ENCODE assay signal across 1 cellular context in the genomic region with DNA sequence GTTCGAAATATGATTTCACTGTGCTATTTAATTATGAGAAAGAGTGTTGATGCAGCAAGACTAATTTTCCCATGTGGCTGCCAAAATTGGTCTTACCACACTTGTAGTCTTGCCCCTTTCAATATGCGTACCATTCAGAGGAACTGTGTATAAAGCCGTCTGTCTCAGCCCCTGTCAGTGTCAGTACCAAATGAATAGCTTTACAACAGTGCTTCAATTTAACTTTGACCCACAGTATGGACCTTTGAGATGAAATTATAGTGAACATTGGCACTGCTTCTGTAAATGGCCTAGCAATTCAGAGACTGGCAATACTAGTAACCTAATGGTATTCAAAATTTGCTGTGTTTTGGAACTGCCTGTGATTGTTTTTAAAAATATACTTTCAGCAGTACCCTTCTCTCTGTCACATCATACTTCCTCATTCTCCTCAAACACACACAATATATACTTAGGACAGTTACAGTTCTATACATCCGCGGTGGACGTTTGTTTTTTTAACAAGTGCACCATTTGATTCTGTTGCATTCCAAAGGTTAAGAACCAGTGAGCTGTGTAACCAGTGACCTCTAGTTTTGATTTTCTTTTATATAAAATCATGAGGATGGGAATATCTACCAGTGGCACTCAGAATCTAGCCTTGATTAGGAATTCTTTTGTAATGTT.
TF ChIP-seq lines count a peak whose summit lies in the region.

No MANE protein-coding gene starts in this region.

TF ChIP-seq in GM12878, 131 proteins besides CTCF, POLR2A, EP300 and RAD21 (continued from another document):
- TF ChIP-seq IRF4 (IDR thresholded peaks at IDR 0.05; ENCODE audit: low read depth, low read length) (no peak), MEF2B (IDR thresholded peaks at IDR 0.05; ENCODE audit: partially characterized antibody, poor library complexity, severe bottlenecking) (no peak), NR2C1 (IDR thresholded peaks at IDR 0.05) (no peak), SIN3A (IDR thresholded peaks at IDR 0.05; ENCODE audit: low read depth, low read length) (no peak), ASH2L (IDR thresholded peaks at IDR 0.05; ENCODE audit: borderline replicate concordance, low read depth) (no peak), HCFC1 (IDR thresholded peaks at IDR 0.05; ENCODE audit: low read length) (no peak), POLR2AphosphoS5 (IDR thresholded peaks at IDR 0.05; ENCODE audit: low read length) (no peak)
- TF ChIP-seq, protein P1, sequence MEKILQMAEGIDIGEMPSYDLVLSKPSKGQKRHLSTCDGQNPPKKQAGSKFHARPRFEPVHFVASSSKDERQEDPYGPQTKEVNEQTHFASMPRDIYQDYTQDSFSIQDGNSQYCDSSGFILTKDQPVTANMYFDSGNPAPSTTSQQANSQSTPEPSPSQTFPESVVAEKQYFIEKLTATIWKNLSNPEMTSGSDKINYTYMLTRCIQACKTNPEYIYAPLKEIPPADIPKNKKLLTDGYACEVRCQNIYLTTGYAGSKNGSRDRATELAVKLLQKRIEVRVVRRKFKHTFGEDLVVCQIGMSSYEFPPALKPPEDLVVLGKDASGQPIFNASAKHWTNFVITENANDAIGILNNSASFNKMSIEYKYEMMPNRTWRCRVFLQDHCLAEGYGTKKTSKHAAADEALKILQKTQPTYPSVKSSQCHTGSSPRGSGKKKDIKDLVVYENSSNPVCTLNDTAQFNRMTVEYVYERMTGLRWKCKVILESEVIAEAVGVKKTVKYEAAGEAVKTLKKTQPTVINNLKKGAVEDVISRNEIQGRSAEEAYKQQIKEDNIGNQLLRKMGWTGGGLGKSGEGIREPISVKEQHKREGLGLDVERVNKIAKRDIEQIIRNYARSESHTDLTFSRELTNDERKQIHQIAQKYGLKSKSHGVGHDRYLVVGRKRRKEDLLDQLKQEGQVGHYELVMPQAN (conservative IDR thresholded peaks at IDR 0.05) = no peak
- TF ChIP-seq, protein P2, sequence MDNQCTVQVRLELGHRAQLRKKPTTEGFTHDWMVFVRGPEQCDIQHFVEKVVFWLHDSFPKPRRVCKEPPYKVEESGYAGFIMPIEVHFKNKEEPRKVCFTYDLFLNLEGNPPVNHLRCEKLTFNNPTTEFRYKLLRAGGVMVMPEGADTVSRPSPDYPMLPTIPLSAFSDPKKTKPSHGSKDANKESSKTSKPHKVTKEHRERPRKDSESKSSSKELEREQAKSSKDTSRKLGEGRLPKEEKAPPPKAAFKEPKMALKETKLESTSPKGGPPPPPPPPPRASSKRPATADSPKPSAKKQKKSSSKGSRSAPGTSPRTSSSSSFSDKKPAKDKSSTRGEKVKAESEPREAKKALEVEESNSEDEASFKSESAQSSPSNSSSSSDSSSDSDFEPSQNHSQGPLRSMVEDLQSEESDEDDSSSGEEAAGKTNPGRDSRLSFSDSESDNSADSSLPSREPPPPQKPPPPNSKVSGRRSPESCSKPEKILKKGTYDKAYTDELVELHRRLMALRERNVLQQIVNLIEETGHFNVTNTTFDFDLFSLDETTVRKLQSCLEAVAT (IDR thresholded peaks at IDR 0.05) = no peak
